ENCODE assay signal across 19 cellular contexts in genomic region chr4:4320528-4320927, GRCh38. TPM values are rescaled to one million over a fixed set of nuclear protein-coding genes. Genes with fewer than 3 reads are reported as not detected.
DNase-seq lines count a peak whose midpoint lies in the region; ATAC-seq, FAIRE-seq and TF ChIP-seq lines count a peak whose summit lies in the region.
"Had no signal": no experiment of that assay in that cellular context is flagged by ENCODE, and none has a peak within 500 bp of the region (broad histone marks: within the 10 kb centered on the region; RNA-seq: fewer than 3 reads in every experiment).

No MANE protein-coding gene starts in this region.

- H3K27me3 ChIP-seq in RWPE2 (ENCODE audit: insufficient read depth, poor library complexity, severe bottlenecking): no peaks in the 10 kb centered on the region
- H3K27me3 ChIP-seq in SJCRH30: no peaks in the 10 kb centered on the region

- no peak for FAIRE-seq in D721Med (lab: Jason Lieb, UNC)
- FAIRE-seq: A549, H1, HepG2 had no signal

- H3K9me3 ChIP-seq in RWPE2 (ENCODE audit: severe bottlenecking): no peaks in the 10 kb centered on the region
- H3K9me3 ChIP-seq in SJCRH30 (replicated peaks): no peaks in the 10 kb centered on the region
- H3K9me3 ChIP-seq: A549 had no signal

- H3K36me3 ChIP-seq in RWPE2 (ENCODE audit: low read depth) (no peaks in the 10 kb centered on the region), SJCRH30 (no peaks in the 10 kb centered on the region)

- H3K27ac ChIP-seq in RWPE2 (ENCODE audit: poor library complexity, severe bottlenecking) (no peak overlapping the region), SJCRH30 (no peak overlapping the region)
- H3K27ac ChIP-seq: 22Rv1, A549, C4-2B had no signal

- TF ChIP-seq CTCF in RWPE2 (IDR thresholded peaks at IDR 0.05; ENCODE audit: poor library complexity, severe bottlenecking) (no peak), D721Med (IDR thresholded peaks at IDR 0.05; ENCODE audit: insufficient read depth, missing control alignments) (no peak)

- ATAC-seq in RWPE2 (ENCODE audit: low read depth) (no peak), sciatic nerve (no peak)
- ATAC-seq: A549, HepG2 had no signal

- H3K4me3 ChIP-seq in RWPE2 (ENCODE audit: severe bottlenecking): no peak overlapping the region
- H3K4me3 ChIP-seq in SJCRH30: no peak overlapping the region
- H3K4me3 ChIP-seq: A549 had no signal

- no peaks in the 10 kb centered on the region for H3K4me1 ChIP-seq in RWPE2 (ENCODE audit: insufficient read depth, poor library complexity, severe bottlenecking)
- no peaks in the 10 kb centered on the region; the same call in 1 of the 2 replicates for H3K4me1 ChIP-seq in SJCRH30
- H3K4me1 ChIP-seq: A549 had no signal

- intact Hi-C loops in sciatic nerve (cut with DNase I): no loop called here

- peak; percentile 58 for DNase-seq in activated effector memory CD4-positive, alpha-beta T cell treated with anti-CD3 and anti-CD28 coated beads, Interleukin-2, amount 50 U/mL, for 16 hours
- DNase-seq in activated effector memory CD4-positive, alpha-beta T cell treated with Interleukin-2 at 50 U/mL for 16 hours: no peak
- DNase-seq in RWPE2 (ENCODE audit: low spot score) (peak; percentile 21), sciatic nerve (ENCODE audit: low spot score) (peak; percentile 25), D721Med (ENCODE audit: insufficient read length, low spot score) (no peak), SJCRH30 (no peak), NCI-H2029 treated with DMSO at 0.1 percent for 48 hours (lab: John Stamatoyannopoulos, UW) (no peak)
- DNase-seq: AML-193; CD8-positive, alpha-beta memory T cell; COR-L47; DMS153; DMS79 treated with DMSO at 0.1 percent for 48 hours; GF-D8; H9 had no signal

RNA-seq across cellular contexts. Expression of gene ZBTB49, which starts 30.5 kb away (rescaled TPM):
- total RNA-seq in sciatic nerve: 12.3 TPM
- 5.8 and 5.9 TPM in 2 replicates for total RNA-seq in SJCRH30 (2014; rRNA removed; shearing (Covaris generic))

RNA-seq across cellular contexts. Expression of gene LYAR, which starts 30.6 kb away (rescaled TPM):
- 12.7 TPM for total RNA-seq in sciatic nerve
- total RNA-seq in SJCRH30 (2014; rRNA removed; shearing (Covaris generic)): 58.7 and 60.2 TPM in 2 replicates

Comparison
In these comparisons a context has a peak if more than half of its experiments do, and no peak if none do; other contexts are left out.
1. DNase-seq: peak in activated effector memory CD4-positive, alpha-beta T cell treated with anti-CD3 and anti-CD28 coated beads, Interleukin-2, amount 50 U/mL, for 16 hours (single experiment), RWPE2 (single experiment) and sciatic nerve (single experiment); none in activated effector memory CD4-positive, alpha-beta T cell treated with Interleukin-2 at 50 U/mL for 16 hours (single experiment), D721Med (single experiment), SJCRH30 (0 of 2) and NCI-H2029 treated with DMSO at 0.1 percent for 48 hours (single experiment).